Comparison of ENCODE assay signal across 22 cellular contexts in genomic region chr2:98927059-98927458, GRCh38.
"Had no signal": no experiment of that assay in that cellular context is flagged by ENCODE, and none has a peak within 500 bp of the region (broad histone marks: within the 10 kb centered on the region; RNA-seq: fewer than 3 reads in every experiment).

No MANE protein-coding gene starts in this region.

- H3K4me3 ChIP-seq: esophagus muscularis mucosa, gastrocnemius medialis, ovary, transverse colon, uterus had no signal

- H3K4me1 Mint-ChIP-seq: activated naive CD8-positive, alpha-beta T cell treated with anti-CD3 and anti-CD28 coated beads, Interleukin-2, amount 10 ng/mL, durations not matched to agents 7 days and 5 days; memory B cell had no signal

- H3K36me3 ChIP-seq: esophagus muscularis mucosa, gastrocnemius medialis, ovary, transverse colon, uterus had no signal

- ATAC-seq: activated T-cell treated with anti-CD3 and anti-CD28 coated beads, Interleukin-2, amount 50 U/mL, for 72 hours; gastrocnemius medialis; left cardiac atrium; natural killer cell treated with Interleukin-12 subunit alpha and Interleukin-12 subunit beta and Interleukin-15 and Interleukin-18, amount 100 ng/mL, for 72 hours; right cardiac atrium; T-helper 17 cell had no signal

- H3K36me3 Mint-ChIP-seq: activated CD4-positive, alpha-beta memory T cell treated with anti-CD3 and anti-CD28 coated beads for 36 hours; activated naive CD8-positive, alpha-beta T cell treated with anti-CD3 and anti-CD28 coated beads, Interleukin-2, amount 10 ng/mL, durations not matched to agents 7 days and 5 days; memory B cell; natural killer cell treated with Interleukin-12 subunit alpha and Interleukin-12 subunit beta and Interleukin-15 and Interleukin-18, amount 100 ng/mL, for 72 hours had no signal

- DNase-seq: activated CD4-positive, alpha-beta memory T cell treated with anti-CD3 and anti-CD28 coated beads for 36 hours; activated CD4-positive, alpha-beta T cell treated with anti-CD3 and anti-CD28 coated beads for 48 hours; activated effector memory CD4-positive, alpha-beta T cell treated with Interleukin-2 at 50 U/mL for 16 hours; activated naive CD4-positive, alpha-beta T cell treated with anti-CD3 and anti-CD28 coated beads for 36 hours; activated naive CD8-positive, alpha-beta T cell treated with anti-CD3 and anti-CD28 coated beads, Interleukin-2, amount 10 ng/mL, durations not matched to agents 7 days and 5 days; activated T-cell treated with anti-CD3 and anti-CD28 coated beads, Interleukin-2, amount 50 U/mL, for 72 hours; amniotic stem cell; effector CD8-positive, alpha-beta T cell; gastrocnemius medialis; left cardiac atrium; ovary; right cardiac atrium; stimulated activated CD4-positive, alpha-beta T cell treated with anti-CD3 and anti-CD28 coated beads, Interleukin-12 subunit alpha, Interleukin-12 subunit beta, amount 100 ng/mL, for 4 hours; stimulated activated CD4-positive, alpha-beta T cell treated with anti-CD3 and anti-CD28 coated beads, Interleukin-4, amount 100 ng/mL, for 4 hours; T-helper 17 cell; transverse colon; uterus had no signal

- H3K9me3 ChIP-seq: gastrocnemius medialis, ovary, transverse colon, uterus had no signal

- H3K4me3 Mint-ChIP-seq: activated CD4-positive, alpha-beta memory T cell treated with anti-CD3 and anti-CD28 coated beads for 36 hours; activated naive CD4-positive, alpha-beta T cell treated with anti-CD3 and anti-CD28 coated beads for 36 hours; activated naive CD8-positive, alpha-beta T cell treated with anti-CD3 and anti-CD28 coated beads, Interleukin-2, amount 10 ng/mL, durations not matched to agents 7 days and 5 days; activated T-cell treated with anti-CD3 and anti-CD28 coated beads, Interleukin-2, amount 50 U/mL, for 72 hours; dendritic cell treated with granulocyte-macrophage colony-stimulating factor and Interleukin-4, amounts not matched to agents 40 ng/mL and 50 ng/mL, for 4 days; memory B cell; natural killer cell treated with Interleukin-12 subunit alpha and Interleukin-12 subunit beta and Interleukin-15 and Interleukin-18, amount 100 ng/mL, for 72 hours; stimulated activated naive CD8-positive, alpha-beta T cell treated with anti-CD3 and anti-CD28 coated beads, Interleukin-15, Interleukin-2, amounts not matched to agents 100 ng/mL and 50 ng/mL, for 24 hours; T-helper 17 cell had no signal

- H3K4me1 ChIP-seq: esophagus muscularis mucosa, gastrocnemius medialis, transverse colon, uterus had no signal

- H3K27me3 ChIP-seq: ovary, transverse colon, uterus had no signal

- H3K27ac ChIP-seq: esophagus muscularis mucosa, gastrocnemius medialis, ovary, transverse colon, uterus had no signal

- H3K27ac Mint-ChIP-seq: activated CD4-positive, alpha-beta memory T cell treated with anti-CD3 and anti-CD28 coated beads for 36 hours; activated naive CD4-positive, alpha-beta T cell treated with anti-CD3 and anti-CD28 coated beads for 36 hours; activated naive CD8-positive, alpha-beta T cell treated with anti-CD3 and anti-CD28 coated beads, Interleukin-2, amount 10 ng/mL, durations not matched to agents 7 days and 5 days; activated T-cell treated with anti-CD3 and anti-CD28 coated beads, Interleukin-2, amount 50 U/mL, for 72 hours; dendritic cell treated with granulocyte-macrophage colony-stimulating factor and Interleukin-4, amounts not matched to agents 40 ng/mL and 50 ng/mL, for 4 days; memory B cell; natural killer cell treated with Interleukin-12 subunit alpha and Interleukin-12 subunit beta and Interleukin-15 and Interleukin-18, amount 100 ng/mL, for 72 hours; stimulated activated naive CD8-positive, alpha-beta T cell treated with anti-CD3 and anti-CD28 coated beads, Interleukin-15, Interleukin-2, amounts not matched to agents 100 ng/mL and 50 ng/mL, for 24 hours; T-helper 17 cell had no signal

- H3K9me3 Mint-ChIP-seq: activated CD4-positive, alpha-beta memory T cell treated with anti-CD3 and anti-CD28 coated beads for 36 hours; activated naive CD4-positive, alpha-beta T cell treated with anti-CD3 and anti-CD28 coated beads for 36 hours; activated naive CD8-positive, alpha-beta T cell treated with anti-CD3 and anti-CD28 coated beads, Interleukin-2, amount 10 ng/mL, durations not matched to agents 7 days and 5 days; dendritic cell treated with granulocyte-macrophage colony-stimulating factor and Interleukin-4, amounts not matched to agents 40 ng/mL and 50 ng/mL, for 4 days; natural killer cell treated with Interleukin-12 subunit alpha and Interleukin-12 subunit beta and Interleukin-15 and Interleukin-18, amount 100 ng/mL, for 72 hours; stimulated activated naive CD8-positive, alpha-beta T cell treated with anti-CD3 and anti-CD28 coated beads, Interleukin-15, Interleukin-2, amounts not matched to agents 100 ng/mL and 50 ng/mL, for 24 hours had no signal
